In the genomic region with DNA sequence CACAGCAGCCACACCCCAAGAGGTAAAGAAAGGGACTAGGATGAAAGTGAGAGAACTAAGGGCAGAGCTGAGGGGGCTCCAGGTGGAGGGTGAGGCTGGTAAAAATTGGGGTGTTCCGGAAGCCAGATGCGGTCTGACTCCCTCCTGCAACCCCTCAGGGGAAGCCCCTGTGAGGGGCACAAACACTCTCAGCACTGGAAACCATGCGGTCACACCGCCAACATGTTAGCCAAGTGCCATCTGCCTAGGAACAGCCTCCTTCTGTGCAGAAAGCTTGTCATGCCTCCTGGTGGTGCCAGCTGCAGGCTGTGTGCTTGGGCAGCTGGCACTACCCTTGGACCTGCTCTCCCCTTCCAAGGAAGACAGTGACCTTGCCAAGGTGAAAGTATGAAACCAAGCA, we compare ENCODE assay signal across 15 cellular contexts.
DNase-seq lines count a peak whose midpoint lies in the region; ATAC-seq and TF ChIP-seq lines count a peak whose summit lies in the region.
"Had no signal": no experiment of that assay in that cellular context is flagged by ENCODE, and none has a peak within 500 bp of the region (broad histone marks: within the 10 kb centered on the region; RNA-seq: fewer than 3 reads in every experiment).

No MANE protein-coding gene starts in this region.

- TF ChIP-seq CTCF in natural killer cell (IDR thresholded peaks at IDR 0.05), result no peak

- peak; percentile 41 for DNase-seq in natural killer cell treated with Interleukin-12 subunit alpha and Interleukin-12 subunit beta and Interleukin-15 and Interleukin-18, amount 100 ng/mL, for 72 hours (ENCODE audit: low spot score)
- DNase-seq in natural killer cell (no peak), NCI-H524 treated with DMSO at 0.1 percent for 48 hours (lab: John Stamatoyannopoulos, UW) (peak; percentile 68), mesenteric fat pad (ENCODE audit: low spot score) (peak; percentile 47), left lobe of liver (ENCODE audit: low spot score) (no peak), germinal center (ENCODE audit: low spot score) (no peak)
- DNase-seq: DND-41; GDM1; NCI-H1436; NCI-H2081 treated with DMSO at 0.1 percent for 48 hours; NK-92 treated with Interleukin-12 subunit alpha and Interleukin-12 subunit beta, amount 100 ng/mL, for 24 hours; OCI-M1 had no signal

- no peaks in the 10 kb centered on the region for H3K4me1 Mint-ChIP-seq in natural killer cell treated with Interleukin-12 subunit alpha and Interleukin-12 subunit beta and Interleukin-15 and Interleukin-18, amount 100 ng/mL, for 72 hours (ENCODE audit: low read depth in 2 of 2)
- no peaks in the 10 kb centered on the region for H3K4me1 Mint-ChIP-seq in natural killer cell

- H3K9me3 Mint-ChIP-seq in natural killer cell treated with Interleukin-12 subunit alpha and Interleukin-12 subunit beta and Interleukin-15 and Interleukin-18, amount 100 ng/mL, for 72 hours, result no peaks in the 10 kb centered on the region
- no peaks in the 10 kb centered on the region for H3K9me3 Mint-ChIP-seq in natural killer cell

- H3K27ac Mint-ChIP-seq in natural killer cell treated with Interleukin-12 subunit alpha and Interleukin-12 subunit beta and Interleukin-15 and Interleukin-18, amount 100 ng/mL, for 72 hours, result no peak overlapping the region
- H3K27ac Mint-ChIP-seq in natural killer cell, result no peak overlapping the region

- H3K4me3 Mint-ChIP-seq in natural killer cell treated with Interleukin-12 subunit alpha and Interleukin-12 subunit beta and Interleukin-15 and Interleukin-18, amount 100 ng/mL, for 72 hours, result no peak overlapping the region
- H3K4me3 Mint-ChIP-seq in natural killer cell, result no peak overlapping the region

- peaks cover 22 to 25% of the 10 kb centered on the region in 2 donors for H3K27me3 Mint-ChIP-seq in natural killer cell treated with Interleukin-12 subunit alpha and Interleukin-12 subunit beta and Interleukin-15 and Interleukin-18, amount 100 ng/mL, for 72 hours
- peaks cover 7 to 36% of the 10 kb centered on the region in 2 donors for H3K27me3 Mint-ChIP-seq in natural killer cell (ENCODE audit: low read depth in 2 of 2)

- no peak for ATAC-seq in natural killer cell treated with Interleukin-12 subunit alpha and Interleukin-12 subunit beta and Interleukin-15 and Interleukin-18, amount 100 ng/mL, for 72 hours
- ATAC-seq in natural killer cell (no peak), left lobe of liver (no peak), GM18502 (IDR thresholded peaks at IDR 0.05; ENCODE audit: poor library complexity, unreplicated experiment) (no peak)
- ATAC-seq: A549, SK-N-SH treated with all-trans-retinoic acid at 6 μM for 48 hours had no signal

- H3K36me3 Mint-ChIP-seq in natural killer cell treated with Interleukin-12 subunit alpha and Interleukin-12 subunit beta and Interleukin-15 and Interleukin-18, amount 100 ng/mL, for 72 hours, result no peaks in the 10 kb centered on the region
- H3K36me3 Mint-ChIP-seq in natural killer cell, result no peaks in the 10 kb centered on the region

- intact Hi-C loops in natural killer cell (cut with micrococcal nuclease), result no loop called here

Comparison
In these comparisons a context has a peak if more than half of its experiments do, and no peak if none do; other contexts are left out.
1. DNase-seq: peak in natural killer cell treated with Interleukin-12 subunit alpha and Interleukin-12 subunit beta and Interleukin-15 and Interleukin-18, amount 100 ng/mL, for 72 hours (single experiment), NCI-H524 treated with DMSO at 0.1 percent for 48 hours (single experiment) and mesenteric fat pad (single experiment); none in natural killer cell (single experiment), left lobe of liver (single experiment) and germinal center (single experiment).